Comparison of ENCODE assay signal across 11 cellular contexts in genomic region chr11:117299351-117300300, GRCh38. TPM values are rescaled to one million over a fixed set of nuclear protein-coding genes. Genes with fewer than 3 reads are reported as not detected.
DNase-seq lines count a peak whose midpoint lies in the region; ATAC-seq and TF ChIP-seq lines count a peak whose summit lies in the region.
"Had no signal": no experiment of that assay in that cellular context is flagged by ENCODE, and none has a peak within 500 bp of the region (broad histone marks: within the 10 kb centered on the region; RNA-seq: fewer than 3 reads in every experiment).

No MANE protein-coding gene starts in this region.

- H3K9me3 Mint-ChIP-seq in HFFc6 (no peaks in the 10 kb centered on the region), brain (no peaks in the 10 kb centered on the region)
- no peaks in the 10 kb centered on the region for H3K9me3 Mint-ChIP-seq in activated CD4-positive, alpha-beta memory T cell treated with anti-CD3 and anti-CD28 coated beads for 36 hours
- H3K9me3 Mint-ChIP-seq: CD14-positive monocyte had no signal

- intact Hi-C loops in left colon (cut with DNase I, micrococcal nuclease), result no loop called here
- intact Hi-C loops in sciatic nerve (cut with DNase I), result no loop called here
- intact Hi-C loops in activated CD4-positive, alpha-beta memory T cell treated with anti-CD3 and anti-CD28 coated beads for 36 hours (cut with micrococcal nuclease), result no loop called here

- peak overlapping the region; percentile 44 for H3K27ac Mint-ChIP-seq in HFFc6
- H3K27ac Mint-ChIP-seq in brain, result peak overlapping the region; percentile 28 to 86 (median 70)
- H3K27ac Mint-ChIP-seq in activated CD4-positive, alpha-beta memory T cell treated with anti-CD3 and anti-CD28 coated beads for 36 hours, result no peak overlapping the region

- no peak overlapping the region for H3K4me3 Mint-ChIP-seq in HFFc6
- H3K4me3 Mint-ChIP-seq in brain, result peak overlapping the region in 3 of 5 experiments; percentile 18 to 61 (median 53)
- no peak overlapping the region for H3K4me3 Mint-ChIP-seq in activated CD4-positive, alpha-beta memory T cell treated with anti-CD3 and anti-CD28 coated beads for 36 hours
- H3K4me3 Mint-ChIP-seq: CD14-positive monocyte had no signal

- H3K36me3 Mint-ChIP-seq in HFFc6 (ENCODE audit: low read depth) (peaks cover 4% of the 10 kb centered on the region; the same call in 1 of the 2 replicates), brain (peaks cover 4% of the 10 kb centered on the region)
- no peaks in the 10 kb centered on the region for H3K36me3 Mint-ChIP-seq in activated CD4-positive, alpha-beta memory T cell treated with anti-CD3 and anti-CD28 coated beads for 36 hours

- peaks cover 2% of the 10 kb centered on the region for H3K27me3 Mint-ChIP-seq in HFFc6 (ENCODE audit: insufficient read depth)
- H3K27me3 Mint-ChIP-seq in brain, result no peaks in the 10 kb centered on the region
- H3K27me3 Mint-ChIP-seq in activated CD4-positive, alpha-beta memory T cell treated with anti-CD3 and anti-CD28 coated beads for 36 hours, result no peaks in the 10 kb centered on the region

- POLR2A ChIA-PET in activated CD4-positive, alpha-beta memory T cell treated with anti-CD3 and anti-CD28 coated beads for 36 hours (lab: Charles Lee), result interaction anchor here (0.6 kb wide), 1 partner anchor 16 kb away, joined by 3 read pairs; no protein-coding TSS in a partner anchor

- H3K4me1 Mint-ChIP-seq in HFFc6 (ENCODE audit: low read depth) (peaks cover 21% of the 10 kb centered on the region), brain (peaks cover 23% of the 10 kb centered on the region)
- peaks cover 6% of the 10 kb centered on the region for H3K4me1 Mint-ChIP-seq in activated CD4-positive, alpha-beta memory T cell treated with anti-CD3 and anti-CD28 coated beads for 36 hours (ENCODE audit: low read depth)

- ATAC-seq in left colon (peak; percentile 16), sciatic nerve (peak; percentile 37)

- CTCF ChIA-PET in activated CD4-positive, alpha-beta memory T cell treated with anti-CD3 and anti-CD28 coated beads for 36 hours (lab: Charles Lee), result no interaction called here

- DNase-seq in HFFc6 (no peak), left colon (no peak), sciatic nerve (ENCODE audit: low spot score) (no peak), DMS153 (lab: John Stamatoyannopoulos, UW) (no peak), NCI-H526 treated with DMSO at 0.1 percent for 48 hours (lab: John Stamatoyannopoulos, UW) (no peak), NCI-H82 treated with DMSO at 0.1 percent for 48 hours (lab: John Stamatoyannopoulos, UW; ENCODE audit: unreplicated experiment) (no peak)
- no peak for DNase-seq in activated CD4-positive, alpha-beta memory T cell treated with anti-CD3 and anti-CD28 coated beads for 36 hours
- DNase-seq: NCI-H187 treated with DMSO at 0.1 percent for 48 hours; stimulated activated CD8-positive, alpha-beta memory T cell treated with anti-CD3 and anti-CD28 coated beads, Interleukin-4, amount 100 ng/mL, for 48 hours had no signal

- TF ChIP-seq CTCF in HFFc6 (IDR thresholded peaks at IDR 0.05), result no peak
- no peak for TF ChIP-seq CTCF in brain (conservative IDR thresholded peaks at IDR 0.05)

RNA-seq across cellular contexts. Expression of gene BACE1-AS, which starts 8.5 kb away (rescaled TPM):
- 1 to 10 TPM; 4.3 to 6.4 (median 5.7) TPM for total RNA-seq in HFFc6 (2021; fragmentation: NEBNext Ultra II Directional; extraction: Animal tissue kit (Norgen Biotek cat#: 25700))
- 7.5 TPM for polyA plus RNA-seq in brain (ENCODE audit: insufficient read depth, low read depth, low replicate concordance)
- 1 to 10 TPM; 5.5 to 5.9 TPM for total RNA-seq in left colon
- total RNA-seq in sciatic nerve, result 13.2 TPM
- total RNA-seq in activated CD4-positive, alpha-beta memory T cell treated with anti-CD3 and anti-CD28 coated beads for 36 hours, result 1 to 10 TPM; 3.9 to 5.4 TPM
- polyA plus RNA-seq: CD14-positive monocyte had no signal

RNA-seq across cellular contexts. Expression of gene BACE1, which starts 16.4 kb away (rescaled TPM):
- total RNA-seq in HFFc6 (2021; fragmentation: NEBNext Ultra II Directional; extraction: Animal tissue kit (Norgen Biotek cat#: 25700)), result 10 to 100 TPM; 59.6 to 80.8 (median 70.7) TPM
- polyA plus RNA-seq in brain (ENCODE audit: insufficient read depth, low read depth, low replicate concordance), result 90.0 TPM
- total RNA-seq in left colon, result 10 to 100 TPM in 1 of 2 donors, 1 to 10 TPM in 1; 8.8 to 11.1 TPM
- total RNA-seq in sciatic nerve, result 30.8 TPM
- total RNA-seq in activated CD4-positive, alpha-beta memory T cell treated with anti-CD3 and anti-CD28 coated beads for 36 hours, result 1 to 10 TPM; 1.8 to 2.7 TPM

RNA-seq across cellular contexts. Expression of gene CEP164, which starts 28.0 kb away (rescaled TPM):
- total RNA-seq in HFFc6 (2021; fragmentation: NEBNext Ultra II Directional; extraction: Animal tissue kit (Norgen Biotek cat#: 25700)), result 10 to 100 TPM; 29.0 to 35.6 (median 33.0) TPM
- 11.6 TPM for polyA plus RNA-seq in brain (ENCODE audit: insufficient read depth, low read depth, low replicate concordance)
- total RNA-seq in left colon (10 to 100 TPM; 14.2 to 14.9 TPM), sciatic nerve (46.4 TPM)
- total RNA-seq in activated CD4-positive, alpha-beta memory T cell treated with anti-CD3 and anti-CD28 coated beads for 36 hours, result 10 to 100 TPM; 29.3 to 32.6 TPM

Comparison
In these comparisons a context has a peak if more than half of its experiments do, and no peak if none do; other contexts are left out.
1. H3K4me3 Mint-ChIP-seq: peak in brain (3 of 5); none in HFFc6 (single experiment) and activated CD4-positive, alpha-beta memory T cell treated with anti-CD3 and anti-CD28 coated beads for 36 hours (single experiment).